Comparison of ENCODE assay signal across 1 cellular context in genomic region chr2:151063271-151063670, GRCh38.
TF ChIP-seq lines count a peak whose summit lies in the region.

No MANE protein-coding gene starts in this region.

TF ChIP-seq in SK-N-SH, 30 proteins besides CTCF, POLR2A, EP300 and RAD21 (continued from another document):
- TF ChIP-seq IRF3 (IDR thresholded peaks at IDR 0.05; ENCODE audit: low read depth, low read length) = no peak
- no peak; the same call in 1 of the 2 replicates for TF ChIP-seq FOSL2 (IDR thresholded peaks at IDR 0.05; ENCODE audit: borderline replicate concordance, low read depth)
- TF ChIP-seq NFIC (IDR thresholded peaks at IDR 0.05; ENCODE audit: borderline replicate concordance) = peak; percentile 74
- no peak for TF ChIP-seq GABPA (IDR thresholded peaks at IDR 0.05; ENCODE audit: low read depth)
- TF ChIP-seq GATA2 (CRISPR knock-in tag; IDR thresholded peaks at IDR 0.05) = peak; percentile 84
- peak; percentile 50; the same call in 1 of the 2 replicates for TF ChIP-seq MXI1 (IDR thresholded peaks at IDR 0.05; ENCODE audit: low read depth, low read length)
- TF ChIP-seq TEAD4 (IDR thresholded peaks at IDR 0.05; ENCODE audit: borderline replicate concordance, insufficient read depth) = 0 out of 2 replicates have a peak, but pooled peaks have one; percentile 34
- peak; percentile 23; the same call in 1 of the 2 replicates for TF ChIP-seq RXRA (IDR thresholded peaks at IDR 0.05; ENCODE audit: borderline replicate concordance, low read depth)
- TF ChIP-seq FOXM1 (IDR thresholded peaks at IDR 0.05; ENCODE audit: low read depth) = no peak
- TF ChIP-seq SIN3A (IDR thresholded peaks at IDR 0.05; ENCODE audit: borderline replicate concordance, low read depth, low read length) = no peak
- no peak for TF ChIP-seq NRF1 (IDR thresholded peaks at IDR 0.05; ENCODE audit: low read depth, low read length)
- peak; percentile 57; the same call in 1 of the 2 replicates for TF ChIP-seq TCF12 (IDR thresholded peaks at IDR 0.05)
- TF ChIP-seq MAX (IDR thresholded peaks at IDR 0.05; ENCODE audit: low read depth) = no peak
- peak; percentile 48 for TF ChIP-seq JUND (IDR thresholded peaks at IDR 0.05)
- TF ChIP-seq PBX3 (IDR thresholded peaks at IDR 0.05) = peak; percentile 70; the same call in 1 of the 2 replicates
- no peak for TF ChIP-seq RFX5 (IDR thresholded peaks at IDR 0.05; ENCODE audit: low read length)
